ENCODE assay signal across 20 cellular contexts in genomic region chr1:75276385-75276784, GRCh38.
DNase-seq lines count a peak whose midpoint lies in the region; ATAC-seq, FAIRE-seq and TF ChIP-seq lines count a peak whose summit lies in the region.
"Had no signal": no experiment of that assay in that cellular context is flagged by ENCODE, and none has a peak within 500 bp of the region (broad histone marks: within the 10 kb centered on the region; RNA-seq: fewer than 3 reads in every experiment).

No MANE protein-coding gene starts in this region.

- H3K4me3 ChIP-seq in GM23248 (no peak overlapping the region), SK-N-SH (ENCODE audit: low read depth in 2 of 2, low read length in 1 of 2) (no peak overlapping the region), keratinocyte (ENCODE audit: control insufficient read depth in 2 of 3, extremely low read depth in 1 of 3, insufficient read depth in 2 of 3, low read depth in 1 of 3, low read length in 3 of 3) (no peak overlapping the region)
- H3K4me3 ChIP-seq: BLaER1 had no signal

- POLR2A ChIA-PET in SK-N-SH (lab: Yijun Ruan, JAX) = no interaction called here
- POLR2A ChIA-PET in activated CD4-positive, alpha-beta T cell treated with anti-CD3 and anti-CD28 coated beads for 36 hours (lab: Charles Lee) = no interaction called here

- H3K4me1 Mint-ChIP-seq in activated CD4-positive, alpha-beta T cell treated with anti-CD3 and anti-CD28 coated beads for 36 hours = no peaks in the 10 kb centered on the region
- H3K4me1 Mint-ChIP-seq: CD4-positive, alpha-beta memory T cell; H9 had no signal

- H3K36me3 Mint-ChIP-seq in activated CD4-positive, alpha-beta T cell treated with anti-CD3 and anti-CD28 coated beads for 36 hours (ENCODE audit: low read depth) = no peaks in the 10 kb centered on the region
- H3K36me3 Mint-ChIP-seq: CD14-positive monocyte, IgD-negative memory B cell had no signal

- H3K9me3 Mint-ChIP-seq in activated CD4-positive, alpha-beta T cell treated with anti-CD3 and anti-CD28 coated beads for 36 hours (ENCODE audit: low read depth) = peaks cover 3% of the 10 kb centered on the region
- H3K9me3 Mint-ChIP-seq: IgD-negative memory B cell had no signal

- no peak for ATAC-seq in activated CD4-positive, alpha-beta T cell treated with anti-CD3 and anti-CD28 coated beads for 36 hours
- ATAC-seq: HepG2 had no signal

- CTCF ChIA-PET in SK-N-SH (lab: Yijun Ruan, JAX) = interaction anchor here (1.1 to 3.8 kb wide), 6 partner anchors 11 to 339 kb away, joined by 3 to 31 read pairs (median 6); no protein-coding TSS in a partner anchor
- CTCF ChIA-PET in activated CD4-positive, alpha-beta T cell treated with anti-CD3 and anti-CD28 coated beads for 36 hours (lab: Charles Lee) = interaction anchor here (4.6 kb wide), 1 partner anchor 10 kb away, joined by 20 read pairs; no protein-coding TSS in a partner anchor

- TF ChIP-seq RAD21 in SK-N-SH (IDR thresholded peaks at IDR 0.05; ENCODE audit: low read length) = no peak

- no peaks in the 10 kb centered on the region for H3F3A ChIP-seq in GM23248 (ENCODE audit: insufficient read depth)
- H3F3A ChIP-seq in SK-N-SH (replicated peaks; ENCODE audit: insufficient read depth) = peaks cover 18% of the 10 kb centered on the region

- no peaks in the 10 kb centered on the region for H3K9me1 ChIP-seq in keratinocyte (ENCODE audit: control insufficient read depth, extremely low read depth, insufficient read depth, low read length)

- WGBS in GM23248 (ENCODE audit: low coverage in 1 of 2, low lambda C conversion rate in 2 of 2, missing lambda C conversion rate in 2 of 2), 2 experiments = 30% methylated on average over 1 of the region's 1 CpG
- 32% methylated on average over 1 of the region's 1 CpG for WGBS in SK-N-SH (ENCODE audit: low lambda C conversion rate)

- H3K4me2 ChIP-seq in GM23248 (ENCODE audit: unreplicated experiment) (no peak overlapping the region), SK-N-SH (no peak overlapping the region), keratinocyte (ENCODE audit: control insufficient read depth, extremely low read depth, insufficient read depth, low read depth, low read length) (peak overlapping the region; percentile 10)
- H3K4me2 ChIP-seq: BLaER1 had no signal

- no peak overlapping the region for H3K9ac ChIP-seq in GM23248
- no peak overlapping the region for H3K9ac ChIP-seq in SK-N-SH
- no peak overlapping the region for H3K9ac ChIP-seq in keratinocyte (ENCODE audit: control insufficient read depth, extremely low read depth, insufficient read depth, low read length)
- H3K9ac ChIP-seq: BLaER1 had no signal

- TF ChIP-seq CTCF in SK-N-SH (IDR thresholded peaks at IDR 0.05) = no peak
- no peak for TF ChIP-seq CTCF in keratinocyte (optimal IDR thresholded peaks at IDR 0.05 in 1 of 3, IDR thresholded peaks at IDR 0.05 in 1 of 3, conservative IDR thresholded peaks at IDR 0.05 in 1 of 3; ENCODE audit: extremely low read depth in 1 of 3, insufficient read depth in 2 of 3, low read length in 3 of 3)

- dilution Hi-C loops in keratinocyte (cut with MboI; ENCODE audit: extremely low pct_ligation_motif_present, low sequenced_read_pairs) = no loop called here

- H3K4me3 Mint-ChIP-seq in activated CD4-positive, alpha-beta T cell treated with anti-CD3 and anti-CD28 coated beads for 36 hours = no peak overlapping the region
- H3K4me3 Mint-ChIP-seq: CD14-positive monocyte; CD4-positive, alpha-beta memory T cell; H9; IgD-negative memory B cell had no signal

- no peaks in the 10 kb centered on the region for H3K79me2 ChIP-seq in GM23248 (ENCODE audit: insufficient read depth)
- no peaks in the 10 kb centered on the region for H3K79me2 ChIP-seq in SK-N-SH (ENCODE audit: insufficient read depth)
- no peaks in the 10 kb centered on the region for H3K79me2 ChIP-seq in keratinocyte (ENCODE audit: control insufficient read depth, insufficient read depth, low read length)

- in situ Hi-C loops in GM23248 (cut with MboI) = no loop called here

- H4K20me1 ChIP-seq in GM23248 (ENCODE audit: insufficient read depth) (no peaks in the 10 kb centered on the region), SK-N-SH (ENCODE audit: insufficient read depth) (no peaks in the 10 kb centered on the region), keratinocyte (ENCODE audit: control insufficient read depth, extremely low read depth, insufficient read depth, low read length) (no peaks in the 10 kb centered on the region)
- H4K20me1 ChIP-seq: BLaER1 had no signal

- DNase-seq in GM23248 = peak; percentile 1
- no peak for DNase-seq in SK-N-SH
- DNase-seq in astrocyte of the hippocampus (ENCODE audit: low read depth, low spot score) = peak; percentile 46
- DNase-seq in keratinocyte (ENCODE audit: low read depth, low spot score) = no peak
- no peak for DNase-seq in LoVo (ENCODE audit: low spot score)
- no peak for DNase-seq in activated CD4-positive, alpha-beta T cell treated with anti-CD3 and anti-CD28 coated beads for 36 hours
- no peak for DNase-seq in NCI-H1092 treated with DMSO at 0.1 percent for 48 hours (lab: John Stamatoyannopoulos, UW)
- no peak for DNase-seq in mesenteric fat pad (ENCODE audit: low spot score)
- DNase-seq: 8988T; CD4-positive, alpha-beta memory T cell; DND-41; EL; H9 had no signal

- no peak overlapping the region for H3K27ac Mint-ChIP-seq in activated CD4-positive, alpha-beta T cell treated with anti-CD3 and anti-CD28 coated beads for 36 hours
- H3K27ac Mint-ChIP-seq: CD14-positive monocyte; CD4-positive, alpha-beta memory T cell; H9; IgD-negative memory B cell had no signal

- TF ChIP-seq EP300 in SK-N-SH (IDR thresholded peaks at IDR 0.05; ENCODE audit: borderline replicate concordance in 1 of 2, low read depth in 1 of 2, low read length in 1 of 2) = no peak

- intact Hi-C loops in activated CD4-positive, alpha-beta T cell treated with anti-CD3 and anti-CD28 coated beads for 36 hours (cut with DNase I, micrococcal nuclease) = no loop called here

- H3K27ac ChIP-seq in GM23248 = no peak overlapping the region
- peak overlapping the region in 1 of 2 experiments; percentile 48; a peak in 2 of 4 replicates for H3K27ac ChIP-seq in SK-N-SH (ENCODE audit: low read depth in 2 of 2, low read length in 1 of 2)
- no peak overlapping the region for H3K27ac ChIP-seq in keratinocyte (ENCODE audit: control insufficient read depth, insufficient read depth, low read length)
- H3K27ac ChIP-seq: BLaER1 had no signal

- H3K9me3 ChIP-seq in GM23248 (ENCODE audit: low read depth) = no peaks in the 10 kb centered on the region
- no peaks in the 10 kb centered on the region for H3K9me3 ChIP-seq in SK-N-SH
- no peaks in the 10 kb centered on the region for H3K9me3 ChIP-seq in keratinocyte (ENCODE audit: control insufficient read depth, low read depth, low read length)
- H3K9me3 ChIP-seq: BLaER1 had no signal

- H3K36me3 ChIP-seq in GM23248 (ENCODE audit: low read depth) (no peaks in the 10 kb centered on the region), SK-N-SH (replicated peaks in 1 of 2; ENCODE audit: control insufficient read depth in 1 of 2, insufficient read depth in 2 of 2, low read length in 1 of 2) (no peaks in the 10 kb centered on the region), keratinocyte (ENCODE audit: control insufficient read depth in 2 of 2, extremely low read depth in 1 of 2, insufficient read depth in 2 of 2, low read length in 2 of 2) (no peaks in the 10 kb centered on the region)
- H3K36me3 ChIP-seq: BLaER1 had no signal

- no peak for FAIRE-seq in keratinocyte (lab: Jason Lieb, UNC)
- FAIRE-seq: G401.6, GM12891, H1, HepG2 had no signal

- H3K27me3 Mint-ChIP-seq in activated CD4-positive, alpha-beta T cell treated with anti-CD3 and anti-CD28 coated beads for 36 hours = no peaks in the 10 kb centered on the region
- H3K27me3 Mint-ChIP-seq: CD4-positive, alpha-beta memory T cell had no signal

- H2AFZ ChIP-seq in GM23248 = no peak overlapping the region
- 0 out of 2 replicates have a peak overlapping the region, but pooled peaks have one; percentile 17 for H2AFZ ChIP-seq in SK-N-SH (ENCODE audit: low read depth)
- no peak overlapping the region for H2AFZ ChIP-seq in keratinocyte (ENCODE audit: control insufficient read depth, low read length)

- H3K27me3 ChIP-seq in GM23248 (replicated peaks; ENCODE audit: insufficient read depth) (no peaks in the 10 kb centered on the region), SK-N-SH (ENCODE audit: insufficient read depth) (no peaks in the 10 kb centered on the region), keratinocyte (ENCODE audit: control insufficient read depth, extremely low read depth, insufficient read depth, low read length) (no peaks in the 10 kb centered on the region)
- H3K27me3 ChIP-seq: BLaER1 had no signal

- H3K9me2 ChIP-seq in GM23248 (ENCODE audit: insufficient read depth) (no peaks in the 10 kb centered on the region), SK-N-SH (no peaks in the 10 kb centered on the region)

- H3K4me1 ChIP-seq in GM23248 (ENCODE audit: insufficient read depth) (no peaks in the 10 kb centered on the region), SK-N-SH (ENCODE audit: control insufficient read depth in 1 of 2, insufficient read depth in 2 of 2, low read depth in 1 of 2, low read length in 1 of 2) (peaks cover 0 to 10% of the 10 kb centered on the region in 2 experiments; a peak in 3 of 4 replicates), keratinocyte (ENCODE audit: control insufficient read depth, extremely low read depth, insufficient read depth, low read length) (peaks cover 2% of the 10 kb centered on the region)
- H3K4me1 ChIP-seq: BLaER1 had no signal

TF ChIP-seq in SK-N-SH, 30 proteins besides CTCF, POLR2A, EP300 and RAD21:
- no peak for TF ChIP-seq IRF3 (IDR thresholded peaks at IDR 0.05; ENCODE audit: low read depth, low read length)
- TF ChIP-seq FOSL2 (IDR thresholded peaks at IDR 0.05; ENCODE audit: borderline replicate concordance, low read depth) = 0 out of 2 replicates have a peak, but pooled peaks have one; percentile 7

Comparison
In these comparisons a context has a peak if more than half of its experiments do, and no peak if none do; other contexts are left out.
1. DNase-seq: peak in GM23248 (single experiment) and astrocyte of the hippocampus (single experiment); none in SK-N-SH (single experiment), keratinocyte (single experiment), LoVo (single experiment), activated CD4-positive, alpha-beta T cell treated with anti-CD3 and anti-CD28 coated beads for 36 hours (single experiment), NCI-H1092 treated with DMSO at 0.1 percent for 48 hours (single experiment) and mesenteric fat pad (single experiment).